8 cellular contexts compared by ENCODE assay signal in the genomic region with DNA sequence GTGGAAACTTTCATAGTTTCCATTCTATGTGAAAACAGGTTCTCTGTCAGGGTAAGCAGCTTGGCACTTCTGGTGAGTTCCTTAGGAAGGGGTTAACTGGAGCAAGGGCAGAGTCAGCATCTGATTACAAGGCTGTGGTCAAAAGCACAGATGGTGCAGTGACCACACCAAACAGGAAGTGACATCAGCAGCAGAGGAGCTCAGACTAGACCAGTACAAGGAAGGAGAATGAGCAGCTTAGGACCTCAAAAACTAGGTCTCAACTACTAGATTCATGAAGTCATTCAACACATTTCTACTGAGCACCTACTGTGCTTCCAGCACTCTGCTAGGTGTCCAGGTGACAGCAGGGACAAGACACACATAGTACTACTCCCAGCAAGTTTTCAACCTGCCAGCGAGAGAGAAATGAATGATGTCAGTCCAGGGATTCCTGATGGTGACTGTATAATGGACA.
DNase-seq lines count a peak whose midpoint lies in the region; ATAC-seq, FAIRE-seq and TF ChIP-seq lines count a peak whose summit lies in the region.

No MANE protein-coding gene starts in this region.

- 80 to 83% methylated on average over 1 of the region's 1 CpG for WGBS in esophagus squamous epithelium, 2 donors
- no CpG with 5 or more reads among the region's 1 CpG for WGBS in HepG2 (ENCODE audit: low lambda C conversion rate)

- H3K36me3 ChIP-seq in KMS-11 (ENCODE audit: insufficient read depth) (no peaks in the 10 kb centered on the region), esophagus squamous epithelium (no peaks in the 10 kb centered on the region), upper lobe of right lung (no peaks in the 10 kb centered on the region), HepG2 (replicated peaks in 1 of 2; ENCODE audit: control insufficient read depth in 1 of 2, insufficient read depth in 2 of 2, low read length in 2 of 2) (no peaks in the 10 kb centered on the region)

- peak; percentile 79 for DNase-seq in EH (ENCODE audit: low read depth)
- no peak for DNase-seq in esophagus squamous epithelium (lab: John Stamatoyannopoulos, UW)
- DNase-seq in upper lobe of right lung: no peak
- DNase-seq in cortex of kidney (lab: John Stamatoyannopoulos, UW): no peak
- no peak for DNase-seq in activated T-cell treated with anti-CD3 and anti-CD28 coated beads, Interleukin-2, amount 50 U/mL, for 72 hours
- DNase-seq in HepG2 (ENCODE audit: low spot score): no peak

- FAIRE-seq in HepG2 (lab: Jason Lieb, UNC): no peak

- ATAC-seq in GM21528 (IDR thresholded peaks at IDR 0.05; ENCODE audit: low FRiP score, unreplicated experiment) (peak; percentile 71), upper lobe of right lung (peak; percentile 77), HepG2 (no peak)
- no peak for ATAC-seq in activated T-cell treated with anti-CD3 and anti-CD28 coated beads, Interleukin-2, amount 50 U/mL, for 72 hours (replicated peaks in 1 of 2)

- H3K9me3 Mint-ChIP-seq in activated T-cell treated with anti-CD3 and anti-CD28 coated beads, Interleukin-2, amount 50 U/mL, for 72 hours: no peaks in the 10 kb centered on the region

- H3K4me3 Mint-ChIP-seq in activated T-cell treated with anti-CD3 and anti-CD28 coated beads, Interleukin-2, amount 50 U/mL, for 72 hours: no peak overlapping the region

- H3K36me3 Mint-ChIP-seq in activated T-cell treated with anti-CD3 and anti-CD28 coated beads, Interleukin-2, amount 50 U/mL, for 72 hours (ENCODE audit: insufficient read depth in 2 of 2): no peaks in the 10 kb centered on the region

- peak overlapping the region; percentile 62 for H3K9ac ChIP-seq in KMS-11
- H3K9ac ChIP-seq in HepG2 (ENCODE audit: insufficient read depth, low read depth, low read length): no peak overlapping the region

- no peak for TF ChIP-seq POLR2A in esophagus squamous epithelium (IDR thresholded peaks at IDR 0.05)
- TF ChIP-seq POLR2A in HepG2 (IDR thresholded peaks at IDR 0.05; ENCODE audit: insufficient read depth in 1 of 2, low read depth in 2 of 2, low read length in 2 of 2): no peak

- CTCF ChIA-PET in HepG2 (lab: Yijun Ruan, JAX; ENCODE audit: low intra/inter-chr PET ratio, low total read pairs): no interaction called here

- peaks cover 22% of the 10 kb centered on the region for H3K27me3 Mint-ChIP-seq in activated T-cell treated with anti-CD3 and anti-CD28 coated beads, Interleukin-2, amount 50 U/mL, for 72 hours (ENCODE audit: low read depth)

- H3K4me2 ChIP-seq in KMS-11: peak overlapping the region; percentile 82
- H3K4me2 ChIP-seq in HepG2 (ENCODE audit: low read depth, low read length): no peak overlapping the region

- no peak overlapping the region for H3K27ac Mint-ChIP-seq in activated T-cell treated with anti-CD3 and anti-CD28 coated beads, Interleukin-2, amount 50 U/mL, for 72 hours

- H3K4me3 ChIP-seq in KMS-11 (IDR thresholded peaks at IDR 0.05; ENCODE audit: insufficient read depth, low read depth, low read length) (no peak overlapping the region), esophagus squamous epithelium (no peak overlapping the region), upper lobe of right lung (no peak overlapping the region), HepG2 (replicated peaks in 1 of 3; ENCODE audit: insufficient read depth in 1 of 3, low read depth in 2 of 3, low read length in 3 of 3) (no peak overlapping the region)

- POLR2A ChIA-PET in HepG2 (lab: Yijun Ruan, JAX): no interaction called here

- peak overlapping the region; percentile 93 for H3K27ac ChIP-seq in KMS-11
- peak overlapping the region in 3 of 4 donors; percentile 18 to 57 (median 19) for H3K27ac ChIP-seq in esophagus squamous epithelium
- H3K27ac ChIP-seq in upper lobe of right lung: peak overlapping the region; percentile 11
- no peak overlapping the region for H3K27ac ChIP-seq in HepG2 (ENCODE audit: extremely low read length, insufficient read depth, low read length)

- H2AFZ ChIP-seq in KMS-11 (ENCODE audit: low read depth): no peak overlapping the region
- no peak overlapping the region for H2AFZ ChIP-seq in HepG2 (ENCODE audit: low read length)

- intact Hi-C loops in esophagus squamous epithelium (cut with DNase I) (no loop called here), upper lobe of right lung (cut with DNase I) (no loop called here), HepG2 (cut with micrococcal nuclease; ENCODE audit: unreplicated experiment) (no loop called here)

- no peaks in the 10 kb centered on the region for H4K20me1 ChIP-seq in KMS-11 (ENCODE audit: insufficient read depth)
- no peaks in the 10 kb centered on the region for H4K20me1 ChIP-seq in HepG2 (ENCODE audit: insufficient read depth, low read length)

- in situ Hi-C loops in HepG2 (cut with HindIII; ENCODE audit: extremely low pct_ligation_motif_present, low pct_unique_long_range_greater_than_20kb): no loop called here

- TF ChIP-seq CTCF in KMS-11 (conservative IDR thresholded peaks at IDR 0.05; ENCODE audit: low read depth, low read length) (no peak), esophagus squamous epithelium (IDR thresholded peaks at IDR 0.05) (no peak), upper lobe of right lung (IDR thresholded peaks at IDR 0.05) (no peak), HepG2 (CRISPR knock-in tag; IDR thresholded peaks at IDR 0.05) (no peak)

- H3K4me1 Mint-ChIP-seq in activated T-cell treated with anti-CD3 and anti-CD28 coated beads, Interleukin-2, amount 50 U/mL, for 72 hours (ENCODE audit: low read depth): peaks cover 6% of the 10 kb centered on the region

- no peaks in the 10 kb centered on the region for H3K27me3 ChIP-seq in KMS-11 (ENCODE audit: insufficient read depth, low read depth)
- no peaks in the 10 kb centered on the region for H3K27me3 ChIP-seq in esophagus squamous epithelium
- H3K27me3 ChIP-seq in upper lobe of right lung: no peaks in the 10 kb centered on the region
- H3K27me3 ChIP-seq in HepG2 (ENCODE audit: control insufficient read depth in 1 of 2, insufficient read depth in 2 of 2, low read length in 2 of 2): no peaks in the 10 kb centered on the region

- no peak for TF ChIP-seq EP300 in HepG2 (IDR thresholded peaks at IDR 0.05; ENCODE audit: low read depth in 2 of 2, low read length in 2 of 2)
- no peak for TF ChIP-seq EP300 in HepG2 (CRISPR knock-in tag; IDR thresholded peaks at IDR 0.05; ENCODE audit: borderline replicate concordance)

- H3K9me3 ChIP-seq in esophagus squamous epithelium (no peaks in the 10 kb centered on the region), upper lobe of right lung (no peaks in the 10 kb centered on the region), HepG2 (ENCODE audit: low read length) (no peaks in the 10 kb centered on the region)

- peaks cover 63% of the 10 kb centered on the region for H3K79me2 ChIP-seq in KMS-11 (ENCODE audit: insufficient read depth, low read depth)
- no peaks in the 10 kb centered on the region for H3K79me2 ChIP-seq in HepG2 (ENCODE audit: insufficient read depth, low read length)

- no TSS peak for BruUV-seq in HepG2 (replicated peaks; lab: Mats Ljungman, UMichigan)

- H3K4me1 ChIP-seq in KMS-11 (ENCODE audit: low read depth, poor library complexity, severe bottlenecking): peaks cover 69% of the 10 kb centered on the region
- peaks cover 0 to 6% (median 0%) of the 10 kb centered on the region in 3 donors for H3K4me1 ChIP-seq in esophagus squamous epithelium
- no peaks in the 10 kb centered on the region for H3K4me1 ChIP-seq in upper lobe of right lung
- no peaks in the 10 kb centered on the region for H3K4me1 ChIP-seq in HepG2 (ENCODE audit: insufficient read depth, low read length)

- no peak for TF ChIP-seq RAD21 in HepG2 (CRISPR knock-in tag; IDR thresholded peaks at IDR 0.05)

TF ChIP-seq in HepG2, 621 proteins besides CTCF, POLR2A, EP300 and RAD21 (continues in another document):
- TF ChIP-seq ZNF230 (CRISPR knock-in tag; IDR thresholded peaks at IDR 0.05) (no peak), ZNF879 (CRISPR knock-in tag; IDR thresholded peaks at IDR 0.05) (no peak), NR2F1 (CRISPR knock-in tag; IDR thresholded peaks at IDR 0.05) (no peak), ZNF549 (CRISPR knock-in tag; IDR thresholded peaks at IDR 0.05) (no peak), ZNF883 (CRISPR knock-in tag; IDR thresholded peaks at IDR 0.05; ENCODE audit: not compliant biosample characterization) (no peak), ZFP1 (CRISPR knock-in tag; IDR thresholded peaks at IDR 0.05) (no peak), ZFP36L2 (CRISPR knock-in tag; IDR thresholded peaks at IDR 0.05) (no peak), ZNF501 (CRISPR knock-in tag; IDR thresholded peaks at IDR 0.05) (no peak), TEAD3 (CRISPR knock-in tag; optimal IDR thresholded peaks at IDR 0.05; ENCODE audit: borderline replicate concordance) (no peak), ZNF766 (CRISPR knock-in tag; IDR thresholded peaks at IDR 0.05; ENCODE audit: borderline replicate concordance) (no peak), ZFP36L1 (CRISPR knock-in tag; IDR thresholded peaks at IDR 0.05) (no peak), ARNT (IDR thresholded peaks at IDR 0.05) (no peak), MTF1 (CRISPR knock-in tag; IDR thresholded peaks at IDR 0.05) (no peak)
- TF ChIP-seq, protein P1, sequence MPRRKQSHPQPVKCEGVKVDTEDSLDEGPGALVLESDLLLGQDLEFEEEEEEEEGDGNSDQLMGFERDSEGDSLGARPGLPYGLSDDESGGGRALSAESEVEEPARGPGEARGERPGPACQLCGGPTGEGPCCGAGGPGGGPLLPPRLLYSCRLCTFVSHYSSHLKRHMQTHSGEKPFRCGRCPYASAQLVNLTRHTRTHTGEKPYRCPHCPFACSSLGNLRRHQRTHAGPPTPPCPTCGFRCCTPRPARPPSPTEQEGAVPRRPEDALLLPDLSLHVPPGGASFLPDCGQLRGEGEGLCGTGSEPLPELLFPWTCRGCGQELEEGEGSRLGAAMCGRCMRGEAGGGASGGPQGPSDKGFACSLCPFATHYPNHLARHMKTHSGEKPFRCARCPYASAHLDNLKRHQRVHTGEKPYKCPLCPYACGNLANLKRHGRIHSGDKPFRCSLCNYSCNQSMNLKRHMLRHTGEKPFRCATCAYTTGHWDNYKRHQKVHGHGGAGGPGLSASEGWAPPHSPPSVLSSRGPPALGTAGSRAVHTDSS (CRISPR knock-in tag; conservative IDR thresholded peaks at IDR 0.05): no peak
- TF ChIP-seq, protein P2, sequence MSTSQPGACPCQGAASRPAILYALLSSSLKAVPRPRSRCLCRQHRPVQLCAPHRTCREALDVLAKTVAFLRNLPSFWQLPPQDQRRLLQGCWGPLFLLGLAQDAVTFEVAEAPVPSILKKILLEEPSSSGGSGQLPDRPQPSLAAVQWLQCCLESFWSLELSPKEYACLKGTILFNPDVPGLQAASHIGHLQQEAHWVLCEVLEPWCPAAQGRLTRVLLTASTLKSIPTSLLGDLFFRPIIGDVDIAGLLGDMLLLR (CRISPR knock-in tag; IDR thresholded peaks at IDR 0.05): no peak

Comparison
In these comparisons a context has a peak if more than half of its experiments do, and no peak if none do; other contexts are left out.
1. ATAC-seq: peak in GM21528 (single experiment) and upper lobe of right lung (single experiment); none in activated T-cell treated with anti-CD3 and anti-CD28 coated beads, Interleukin-2, amount 50 U/mL, for 72 hours (0 of 2) and HepG2 (single experiment).